9 cellular contexts compared by ENCODE assay signal in genomic region chr16:3152273-3153076, GRCh38. TPM values are rescaled to one million over a fixed set of nuclear protein-coding genes. Genes with fewer than 3 reads are reported as not detected.
DNase-seq lines count a peak whose midpoint lies in the region; ATAC-seq and TF ChIP-seq lines count a peak whose summit lies in the region.
"Had no signal": no experiment of that assay in that cellular context is flagged by ENCODE, and none has a peak within 500 bp of the region (broad histone marks: within the 10 kb centered on the region; RNA-seq: fewer than 3 reads in every experiment).

No MANE protein-coding gene starts in this region.

- H3K9ac ChIP-seq in DND-41 (ENCODE audit: low read depth, low read length), result peak overlapping the region; percentile 25; the same call in 1 of the 2 replicates
- peak overlapping the region; percentile 45 for H3K9ac ChIP-seq in neural cell (ENCODE audit: low read length)

- peak overlapping the region; percentile 80 for H3K4me2 ChIP-seq in DND-41 (ENCODE audit: insufficient read depth, low read length)
- H3K4me2 ChIP-seq in neural cell (ENCODE audit: low read length), result peak overlapping the region; percentile 42

- H3K36me3 ChIP-seq in DND-41 (ENCODE audit: insufficient read depth, low read length) (no peaks in the 10 kb centered on the region), neural cell (ENCODE audit: insufficient read depth, low read length) (no peaks in the 10 kb centered on the region)

- peak overlapping the region; percentile 82 to 90 for H3K4me3 Mint-ChIP-seq in stimulated activated naive CD8-positive, alpha-beta T cell treated with anti-CD3 and anti-CD28 coated beads, Interleukin-15, amount 100 ng/mL, for 72 hours

- no peak for TF ChIP-seq EP300 in neural cell (conservative IDR thresholded peaks at IDR 0.05; ENCODE audit: poor library complexity, severe bottlenecking)

- H3K4me1 ChIP-seq in DND-41 (ENCODE audit: insufficient read depth, low read length), result peaks cover 32% of the 10 kb centered on the region

- ATAC-seq in DND-41 (ENCODE audit: insufficient read depth, low read depth) (peak; percentile 41), HG03175 (IDR thresholded peaks at IDR 0.05; ENCODE audit: unreplicated experiment) (no peak)
- ATAC-seq in stimulated activated naive CD8-positive, alpha-beta T cell treated with anti-CD3 and anti-CD28 coated beads, Interleukin-15, amount 100 ng/mL, for 72 hours, result peak; percentile 44

- H3K4me3 ChIP-seq in DND-41 (ENCODE audit: low read depth in 1 of 2, low read length in 2 of 2) (peak overlapping the region in 1 of 2 experiments; percentile 54; a peak in 3 of 4 replicates), LNCaP clone FGC (ENCODE audit: low read depth, low read length) (peak overlapping the region; percentile 76), fibroblast of villous mesenchyme (ENCODE audit: low read depth, low read length) (peak overlapping the region; percentile 69), neural cell (ENCODE audit: low read length) (peak overlapping the region; percentile 89)

- TF ChIP-seq CTCF in DND-41 (IDR thresholded peaks at IDR 0.05; ENCODE audit: borderline replicate concordance, extremely low read depth, low read length, poor library complexity, severe bottlenecking), result peak; percentile 33
- peak; percentile 51 for TF ChIP-seq CTCF in LNCaP clone FGC (IDR thresholded peaks at IDR 0.05; ENCODE audit: control insufficient read depth, extremely low read depth, insufficient read depth)
- peak; percentile 45 for TF ChIP-seq CTCF in fibroblast of villous mesenchyme (IDR thresholded peaks at IDR 0.05; ENCODE audit: insufficient read depth, low read depth, low read length)
- TF ChIP-seq CTCF in neural cell (IDR thresholded peaks at IDR 0.05; ENCODE audit: poor library complexity, severe bottlenecking), result peak; percentile 60

- peak overlapping the region; percentile 63 for H2AFZ ChIP-seq in DND-41 (ENCODE audit: low read depth, low read length)
- peak overlapping the region; percentile 22 for H2AFZ ChIP-seq in neural cell (ENCODE audit: low read depth, low read length)

- H3K27ac ChIP-seq in DND-41 (ENCODE audit: low read length) (no peak overlapping the region), neural cell (ENCODE audit: low read length) (peak overlapping the region; percentile 18)

- TF ChIP-seq RAD21 in neural cell (conservative IDR thresholded peaks at IDR 0.05), result peak; percentile 47

- H3K27me3 ChIP-seq in DND-41 (ENCODE audit: insufficient read depth, low read length, poor library complexity) (peaks cover 5% of the 10 kb centered on the region), neural cell (ENCODE audit: insufficient read depth, low read depth, low read length) (peaks cover 14% of the 10 kb centered on the region)

- H3K9me2 ChIP-seq in neural cell (ENCODE audit: insufficient read depth, low read length), result no peaks in the 10 kb centered on the region

- peak overlapping the region; percentile 75 to 99 for H3K27ac Mint-ChIP-seq in stimulated activated naive CD8-positive, alpha-beta T cell treated with anti-CD3 and anti-CD28 coated beads, Interleukin-15, amount 100 ng/mL, for 72 hours

- H3K4me1 Mint-ChIP-seq in stimulated activated naive CD8-positive, alpha-beta T cell treated with anti-CD3 and anti-CD28 coated beads, Interleukin-15, amount 100 ng/mL, for 72 hours, result peaks cover 43% of the 10 kb centered on the region

- H3K27me3 Mint-ChIP-seq in stimulated activated naive CD8-positive, alpha-beta T cell treated with anti-CD3 and anti-CD28 coated beads, Interleukin-15, amount 100 ng/mL, for 72 hours, result peaks cover 7% of the 10 kb centered on the region

- H4K20me1 ChIP-seq in DND-41 (ENCODE audit: insufficient read depth, low read length) (no peaks in the 10 kb centered on the region), neural cell (ENCODE audit: insufficient read depth) (no peaks in the 10 kb centered on the region)

- DNase-seq in DND-41 (peak; percentile 89), LNCaP clone FGC (ENCODE audit: low read depth) (peak; percentile 75), RKO (ENCODE audit: low spot score) (peak; percentile 92), fibroblast of villous mesenchyme (ENCODE audit: low read depth) (peak; percentile 90)
- DNase-seq in activated T-helper 9 cell treated with anti-CD3 and anti-CD28 coated beads, Interleukin-2, amount 50 U/mL, for 16 hours (ENCODE audit: low read depth), result peak; percentile 70
- DNase-seq in stimulated activated naive CD8-positive, alpha-beta T cell treated with anti-CD3 and anti-CD28 coated beads, Interleukin-15, amount 100 ng/mL, for 72 hours, result peak; percentile 84 to 90

- H3K9me3 Mint-ChIP-seq in stimulated activated naive CD8-positive, alpha-beta T cell treated with anti-CD3 and anti-CD28 coated beads, Interleukin-15, amount 100 ng/mL, for 72 hours, result peaks cover 0 to 18% of the 10 kb centered on the region in 2 donors

- H3F3A ChIP-seq in neural cell (ENCODE audit: insufficient read depth, low read length, poor library complexity, severe bottlenecking), result peaks cover 6% of the 10 kb centered on the region

- no peaks in the 10 kb centered on the region for H3K9me3 ChIP-seq in DND-41 (ENCODE audit: insufficient read depth, low read length, severe bottlenecking)
- H3K9me3 ChIP-seq in neural cell (ENCODE audit: low read length), result no peaks in the 10 kb centered on the region

- H3K79me2 ChIP-seq in DND-41 (ENCODE audit: insufficient read depth, low read length) (no peaks in the 10 kb centered on the region), neural cell (replicated peaks; ENCODE audit: insufficient read depth, low read length) (no peaks in the 10 kb centered on the region)

TF ChIP-seq in neural cell, 6 proteins besides CTCF, POLR2A, EP300 and RAD21:
- peak; percentile 71 for TF ChIP-seq MXI1 (conservative IDR thresholded peaks at IDR 0.05; ENCODE audit: poor library complexity, severe bottlenecking)
- peak; percentile 35 for TF ChIP-seq SMC3 (conservative IDR thresholded peaks at IDR 0.05; ENCODE audit: poor library complexity)
- no peak for TF ChIP-seq POLR2AphosphoS5 (IDR thresholded peaks at IDR 0.05)
- no peak for TF ChIP-seq TAF1 (IDR thresholded peaks at IDR 0.05; ENCODE audit: low read depth)
- TF ChIP-seq EZH2 (IDR thresholded peaks at IDR 0.05; ENCODE audit: borderline replicate concordance, insufficient read depth, low read length, poor library complexity, severe bottlenecking), result no peak
- TF ChIP-seq REST (IDR thresholded peaks at IDR 0.05; ENCODE audit: borderline replicate concordance), result no peak
TF ChIP-seq in neural cell: peak in this region for 2.

RNA-seq across cellular contexts. Expression of gene ZNF213, which starts 17.6 kb away (rescaled TPM):
- 3.5 and 5.5 TPM in 2 replicates for total RNA-seq in fibroblast of villous mesenchyme
- 5.1 and 9.8 TPM in 2 replicates for polyA plus RNA-seq in neural cell
- 11.6 and 17.0 TPM in 2 replicates for polyA minus RNA-seq in neural cell

RNA-seq across cellular contexts. Expression of gene OR1F1, which starts 35.5 kb away (rescaled TPM):
- total RNA-seq in fibroblast of villous mesenchyme, result under 0.01 and 0.43 TPM in 2 replicates
- 2.5 and 2.7 TPM in 2 replicates for polyA plus RNA-seq in neural cell
- 0.69 and 1.7 TPM in 2 replicates for polyA minus RNA-seq in neural cell
- total RNA-seq: mononuclear cell had no signal

RNA-seq across cellular contexts. Expression of gene ZNF205, which starts 40.1 kb away (rescaled TPM):
- total RNA-seq in fibroblast of villous mesenchyme, result 14.2 and 18.4 TPM in 2 replicates
- polyA plus RNA-seq in neural cell, result 30.0 and 39.4 TPM in 2 replicates
- 26.9 and 31.9 TPM in 2 replicates for polyA minus RNA-seq in neural cell

RNA-seq across cellular contexts. Expression of gene ZSCAN10, which starts 53.4 kb away (rescaled TPM):
- total RNA-seq in fibroblast of villous mesenchyme, result under 0.01 TPM in 1 of 2 replicates, not detected in the other
- 0.10 TPM in 1 of 2 replicates, not detected in the other for polyA plus RNA-seq in neural cell
- polyA minus RNA-seq in neural cell, result not detected in 2 replicates
